ENCODE assay signal across 27 cellular contexts in genomic region chr2:149413487-149413886, GRCh38.
"Had no signal": no experiment of that assay in that cellular context is flagged by ENCODE, and none has a peak within 500 bp of the region (broad histone marks: within the 10 kb centered on the region; RNA-seq: fewer than 3 reads in every experiment).

No MANE protein-coding gene starts in this region.

- H3K9me3 ChIP-seq: colonic mucosa, esophagus muscularis mucosa, esophagus squamous epithelium, gastrocnemius medialis, gastroesophageal sphincter, heart left ventricle had no signal

- H3K27ac ChIP-seq: colonic mucosa, coronary artery, dorsolateral prefrontal cortex, epithelial cell of prostate, esophagus muscularis mucosa, esophagus squamous epithelium, foreskin keratinocyte, gastrocnemius medialis, gastroesophageal sphincter, heart left ventricle, heart right ventricle had no signal

- H3K4me3 ChIP-seq: colonic mucosa, coronary artery, dorsolateral prefrontal cortex, esophagus muscularis mucosa, esophagus squamous epithelium, gastrocnemius medialis, gastroesophageal sphincter, heart left ventricle, heart right ventricle had no signal

- H3K36me3 ChIP-seq: colonic mucosa, esophagus muscularis mucosa, esophagus squamous epithelium, gastrocnemius medialis, gastroesophageal sphincter, heart left ventricle, heart right ventricle had no signal

- H3K4me1 ChIP-seq: colonic mucosa, esophagus muscularis mucosa, esophagus squamous epithelium, gastrocnemius medialis, gastroesophageal sphincter, heart left ventricle, heart right ventricle had no signal

- DNase-seq: colonic mucosa; cortex of kidney; dermis blood vessel endothelial cell; dorsolateral prefrontal cortex; effector CD4-positive, alpha-beta T cell; effector CD8-positive, alpha-beta T cell; effector memory CD4-positive, alpha-beta T cell; effector memory CD8-positive, alpha-beta T cell; endodermal cell; erythroblast; esophagus squamous epithelium; foreskin fibroblast; foreskin keratinocyte; foreskin melanocyte; gastrocnemius medialis; glutamatergic neuron; head of caudate nucleus; heart right ventricle had no signal

- ATAC-seq: effector memory CD8-positive, alpha-beta T cell; esophagus mucosa; foreskin keratinocyte; gastrocnemius medialis; gastroesophageal sphincter; heart left ventricle; heart right ventricle had no signal

- FAIRE-seq: endometrium, endothelial cell of umbilical vein, frontal cortex had no signal

- H3K27me3 ChIP-seq: colonic mucosa, dorsolateral prefrontal cortex, esophagus muscularis mucosa, esophagus squamous epithelium, foreskin keratinocyte, gastrocnemius medialis, gastroesophageal sphincter, heart left ventricle, heart right ventricle had no signal
